In the genomic region with DNA sequence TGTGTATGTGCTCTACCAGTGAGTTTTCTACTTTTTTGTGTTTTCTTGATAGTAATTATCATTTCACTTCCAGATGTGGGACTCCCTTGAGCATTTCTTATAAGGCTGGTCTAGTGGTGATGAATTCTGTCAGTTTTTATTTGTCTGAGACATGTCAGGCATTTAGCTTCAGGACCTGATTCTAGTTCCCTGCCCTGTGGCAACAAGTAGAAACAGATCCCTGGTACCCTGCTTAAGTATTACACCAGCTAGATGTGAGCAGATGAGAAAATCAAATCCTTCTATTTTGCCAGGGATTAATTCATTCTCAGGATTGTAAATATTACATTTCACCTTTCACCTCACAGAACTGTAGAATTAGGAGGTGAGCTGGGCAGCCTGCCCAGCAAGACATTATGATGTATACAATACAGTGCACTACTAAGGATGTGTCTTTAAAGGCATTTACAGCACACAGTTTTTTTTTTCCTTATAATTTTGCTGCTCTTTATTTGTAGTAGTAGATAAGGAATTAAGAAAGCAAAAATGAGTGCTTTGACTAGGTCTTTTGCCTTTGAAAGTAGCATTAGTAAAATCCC, we compare ENCODE assay signal across 1 cellular context.
TF ChIP-seq lines count a peak whose summit lies in the region.

No MANE protein-coding gene starts in this region.

TF ChIP-seq in K562, 482 proteins besides CTCF, POLR2A, EP300 and RAD21:
- TF ChIP-seq, protein P1, sequence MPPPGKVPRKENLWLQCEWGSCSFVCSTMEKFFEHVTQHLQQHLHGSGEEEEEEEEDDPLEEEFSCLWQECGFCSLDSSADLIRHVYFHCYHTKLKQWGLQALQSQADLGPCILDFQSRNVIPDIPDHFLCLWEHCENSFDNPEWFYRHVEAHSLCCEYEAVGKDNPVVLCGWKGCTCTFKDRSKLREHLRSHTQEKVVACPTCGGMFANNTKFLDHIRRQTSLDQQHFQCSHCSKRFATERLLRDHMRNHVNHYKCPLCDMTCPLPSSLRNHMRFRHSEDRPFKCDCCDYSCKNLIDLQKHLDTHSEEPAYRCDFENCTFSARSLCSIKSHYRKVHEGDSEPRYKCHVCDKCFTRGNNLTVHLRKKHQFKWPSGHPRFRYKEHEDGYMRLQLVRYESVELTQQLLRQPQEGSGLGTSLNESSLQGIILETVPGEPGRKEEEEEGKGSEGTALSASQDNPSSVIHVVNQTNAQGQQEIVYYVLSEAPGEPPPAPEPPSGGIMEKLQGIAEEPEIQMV (tag; conservative IDR thresholded peaks at IDR 0.05; ENCODE audit: low read depth) = no peak
- TF ChIP-seq RBM34 (IDR thresholded peaks at IDR 0.05; ENCODE audit: borderline replicate concordance, insufficient read depth, low read length) (no peak), ZNF384 (IDR thresholded peaks at IDR 0.05; ENCODE audit: low read depth, low read length) (no peak), SRF (CRISPR knock-in tag; IDR thresholded peaks at IDR 0.05) (no peak), MCM3 (IDR thresholded peaks at IDR 0.05) (no peak), BCL6 (CRISPR knock-in tag; IDR thresholded peaks at IDR 0.05) (no peak), TSC22D4 (tag; IDR thresholded peaks at IDR 0.05) (no peak), SNRNP70 (optimal IDR thresholded peaks at IDR 0.05; ENCODE audit: low read depth, low read length) (no peak), GATAD2B (IDR thresholded peaks at IDR 0.05; ENCODE audit: borderline replicate concordance) (no peak), NFE2L1 (tag; IDR thresholded peaks at IDR 0.05; ENCODE audit: borderline replicate concordance, low read depth) (no peak), ZNF586 (CRISPR knock-in tag; conservative IDR thresholded peaks at IDR 0.05) (no peak), NEUROD1 (IDR thresholded peaks at IDR 0.05; ENCODE audit: borderline replicate concordance, low read depth, low read length, partially characterized antibody) (no peak), TARDBP (IDR thresholded peaks at IDR 0.05) (no peak), EHMT2 (IDR thresholded peaks at IDR 0.05) (no peak), NCOA1 (IDR thresholded peaks at IDR 0.05; ENCODE audit: low read depth) (no peak), NFIX (CRISPR knock-in tag; IDR thresholded peaks at IDR 0.05; ENCODE audit: low read depth) (no peak)
- TF ChIP-seq, protein P2, sequence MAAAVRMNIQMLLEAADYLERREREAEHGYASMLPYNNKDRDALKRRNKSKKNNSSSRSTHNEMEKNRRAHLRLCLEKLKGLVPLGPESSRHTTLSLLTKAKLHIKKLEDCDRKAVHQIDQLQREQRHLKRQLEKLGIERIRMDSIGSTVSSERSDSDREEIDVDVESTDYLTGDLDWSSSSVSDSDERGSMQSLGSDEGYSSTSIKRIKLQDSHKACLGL (CRISPR knock-in tag; IDR thresholded peaks at IDR 0.05; ENCODE audit: borderline replicate concordance, poor library complexity, severe bottlenecking) = no peak
- TF ChIP-seq, protein P3, sequence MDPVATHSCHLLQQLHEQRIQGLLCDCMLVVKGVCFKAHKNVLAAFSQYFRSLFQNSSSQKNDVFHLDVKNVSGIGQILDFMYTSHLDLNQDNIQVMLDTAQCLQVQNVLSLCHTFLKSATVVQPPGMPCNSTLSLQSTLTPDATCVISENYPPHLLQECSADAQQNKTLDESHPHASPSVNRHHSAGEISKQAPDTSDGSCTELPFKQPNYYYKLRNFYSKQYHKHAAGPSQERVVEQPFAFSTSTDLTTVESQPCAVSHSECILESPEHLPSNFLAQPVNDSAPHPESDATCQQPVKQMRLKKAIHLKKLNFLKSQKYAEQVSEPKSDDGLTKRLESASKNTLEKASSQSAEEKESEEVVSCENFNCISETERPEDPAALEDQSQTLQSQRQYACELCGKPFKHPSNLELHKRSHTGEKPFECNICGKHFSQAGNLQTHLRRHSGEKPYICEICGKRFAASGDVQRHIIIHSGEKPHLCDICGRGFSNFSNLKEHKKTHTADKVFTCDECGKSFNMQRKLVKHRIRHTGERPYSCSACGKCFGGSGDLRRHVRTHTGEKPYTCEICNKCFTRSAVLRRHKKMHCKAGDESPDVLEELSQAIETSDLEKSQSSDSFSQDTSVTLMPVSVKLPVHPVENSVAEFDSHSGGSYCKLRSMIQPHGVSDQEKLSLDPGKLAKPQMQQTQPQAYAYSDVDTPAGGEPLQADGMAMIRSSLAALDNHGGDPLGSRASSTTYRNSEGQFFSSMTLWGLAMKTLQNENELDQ (CRISPR knock-in tag; IDR thresholded peaks at IDR 0.05; ENCODE audit: borderline replicate concordance) = no peak
- TF ChIP-seq, protein P4, sequence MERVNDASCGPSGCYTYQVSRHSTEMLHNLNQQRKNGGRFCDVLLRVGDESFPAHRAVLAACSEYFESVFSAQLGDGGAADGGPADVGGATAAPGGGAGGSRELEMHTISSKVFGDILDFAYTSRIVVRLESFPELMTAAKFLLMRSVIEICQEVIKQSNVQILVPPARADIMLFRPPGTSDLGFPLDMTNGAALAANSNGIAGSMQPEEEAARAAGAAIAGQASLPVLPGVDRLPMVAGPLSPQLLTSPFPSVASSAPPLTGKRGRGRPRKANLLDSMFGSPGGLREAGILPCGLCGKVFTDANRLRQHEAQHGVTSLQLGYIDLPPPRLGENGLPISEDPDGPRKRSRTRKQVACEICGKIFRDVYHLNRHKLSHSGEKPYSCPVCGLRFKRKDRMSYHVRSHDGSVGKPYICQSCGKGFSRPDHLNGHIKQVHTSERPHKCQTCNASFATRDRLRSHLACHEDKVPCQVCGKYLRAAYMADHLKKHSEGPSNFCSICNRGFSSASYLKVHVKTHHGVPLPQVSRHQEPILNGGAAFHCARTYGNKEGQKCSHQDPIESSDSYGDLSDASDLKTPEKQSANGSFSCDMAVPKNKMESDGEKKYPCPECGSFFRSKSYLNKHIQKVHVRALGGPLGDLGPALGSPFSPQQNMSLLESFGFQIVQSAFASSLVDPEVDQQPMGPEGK (CRISPR knock-in tag; IDR thresholded peaks at IDR 0.05; ENCODE audit: borderline replicate concordance) = no peak
